Comparison of ENCODE assay signal across 1 cellular context in genomic region chr6:36576573-36576972, GRCh38.
TF ChIP-seq lines count a peak whose summit lies in the region.

No MANE protein-coding gene starts in this region.

TF ChIP-seq in HepG2, 621 proteins besides CTCF, POLR2A, EP300 and RAD21:
- no peak for TF ChIP-seq ZBTB38 (CRISPR knock-in tag; IDR thresholded peaks at IDR 0.05)
- TF ChIP-seq, protein P1, sequence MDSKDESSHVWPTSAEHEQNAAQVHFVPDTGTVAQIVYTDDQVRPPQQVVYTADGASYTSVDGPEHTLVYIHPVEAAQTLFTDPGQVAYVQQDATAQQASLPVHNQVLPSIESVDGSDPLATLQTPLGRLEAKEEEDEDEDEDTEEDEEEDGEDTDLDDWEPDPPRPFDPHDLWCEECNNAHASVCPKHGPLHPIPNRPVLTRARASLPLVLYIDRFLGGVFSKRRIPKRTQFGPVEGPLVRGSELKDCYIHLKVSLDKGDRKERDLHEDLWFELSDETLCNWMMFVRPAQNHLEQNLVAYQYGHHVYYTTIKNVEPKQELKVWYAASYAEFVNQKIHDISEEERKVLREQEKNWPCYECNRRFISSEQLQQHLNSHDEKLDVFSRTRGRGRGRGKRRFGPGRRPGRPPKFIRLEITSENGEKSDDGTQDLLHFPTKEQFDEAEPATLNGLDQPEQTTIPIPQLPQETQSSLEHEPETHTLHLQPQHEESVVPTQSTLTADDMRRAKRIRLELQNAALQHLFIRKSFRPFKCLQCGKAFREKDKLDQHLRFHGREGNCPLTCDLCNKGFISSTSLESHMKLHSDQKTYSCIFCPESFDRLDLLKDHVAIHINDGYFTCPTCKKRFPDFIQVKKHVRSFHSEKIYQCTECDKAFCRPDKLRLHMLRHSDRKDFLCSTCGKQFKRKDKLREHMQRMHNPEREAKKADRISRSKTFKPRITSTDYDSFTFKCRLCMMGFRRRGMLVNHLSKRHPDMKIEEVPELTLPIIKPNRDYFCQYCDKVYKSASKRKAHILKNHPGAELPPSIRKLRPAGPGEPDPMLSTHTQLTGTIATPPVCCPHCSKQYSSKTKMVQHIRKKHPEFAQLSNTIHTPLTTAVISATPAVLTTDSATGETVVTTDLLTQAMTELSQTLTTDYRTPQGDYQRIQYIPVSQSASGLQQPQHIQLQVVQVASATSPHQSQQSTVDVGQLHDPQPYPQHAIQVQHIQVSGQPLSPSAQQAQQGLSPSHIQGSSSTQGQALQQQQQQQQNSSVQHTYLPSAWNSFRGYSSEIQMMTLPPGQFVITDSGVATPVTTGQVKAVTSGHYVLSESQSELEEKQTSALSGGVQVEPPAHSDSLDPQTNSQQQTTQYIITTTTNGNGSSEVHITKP (CRISPR knock-in tag; IDR thresholded peaks at IDR 0.05; ENCODE audit: low read depth), result no peak
